In genomic region chr22:38698407-38699094, GRCh38 we compare ENCODE assay signal across 9 cellular contexts. TPM values are rescaled to one million over a fixed set of nuclear protein-coding genes. Genes with fewer than 3 reads are reported as not detected.
DNase-seq lines count a peak whose midpoint lies in the region; ATAC-seq and TF ChIP-seq lines count a peak whose summit lies in the region.
"Had no signal": no experiment of that assay in that cellular context is flagged by ENCODE, and none has a peak within 500 bp of the region (broad histone marks: within the 10 kb centered on the region; RNA-seq: fewer than 3 reads in every experiment).

No MANE protein-coding gene starts in this region.

- H3K27me3 ChIP-seq in right atrium auricular region: no peaks in the 10 kb centered on the region
- no peaks in the 10 kb centered on the region for H3K27me3 ChIP-seq in mucosa of rectum (ENCODE audit: control insufficient read depth in 2 of 2, insufficient read depth in 2 of 2, low read length in 2 of 2)
- no peaks in the 10 kb centered on the region for H3K27me3 ChIP-seq in aorta (ENCODE audit: control insufficient read depth in 1 of 2, insufficient read depth in 2 of 2, low read length in 1 of 2)

- H3K27me3 Mint-ChIP-seq in MCF 10A (ENCODE audit: insufficient read depth, unreplicated experiment): no peaks in the 10 kb centered on the region

- no peaks in the 10 kb centered on the region for H3K36me3 ChIP-seq in right atrium auricular region
- H3K36me3 ChIP-seq in mucosa of rectum (ENCODE audit: control insufficient read depth in 2 of 2, insufficient read depth in 2 of 2, low read length in 2 of 2): peaks cover 0 to 2% of the 10 kb centered on the region in 2 donors
- no peaks in the 10 kb centered on the region for H3K36me3 ChIP-seq in aorta (ENCODE audit: control insufficient read depth in 1 of 2, insufficient read depth in 2 of 2, low read length in 1 of 2)

- peak overlapping the region; percentile 79 for H3K4me3 Mint-ChIP-seq in MCF 10A (ENCODE audit: unreplicated experiment)

- peak overlapping the region; percentile 97 to 100 for H3K27ac ChIP-seq in right atrium auricular region
- peak overlapping the region; percentile 98 to 99 for H3K27ac ChIP-seq in mucosa of rectum (ENCODE audit: low read depth in 2 of 2, low read length in 2 of 2)
- H3K27ac ChIP-seq in aorta (ENCODE audit: low read depth in 1 of 2, low read length in 2 of 2): peak overlapping the region; percentile 9 to 22

- POLR2A ChIA-PET in MCF 10A (lab: Yijun Ruan, JAX): interaction anchor here (0.6 to 8.7 kb wide), 19 partner anchors 8 to 821 kb away, joined by 3 to 223 read pairs (median 4); partner anchors contain the start of genes ATF4, CBY1, FAM227A and GTPBP1

- WGBS in aorta, 2 donors: 82 to 86% methylated on average over 13 of the region's 13 CpGs

- H3K4me1 ChIP-seq in right atrium auricular region: peaks cover 0 to 57% of the 10 kb centered on the region in 2 donors
- peaks cover 53 to 65% of the 10 kb centered on the region in 2 donors for H3K4me1 ChIP-seq in mucosa of rectum (ENCODE audit: control insufficient read depth in 2 of 2, insufficient read depth in 2 of 2, low read length in 2 of 2)
- H3K4me1 ChIP-seq in aorta (ENCODE audit: control insufficient read depth in 1 of 2, insufficient read depth in 2 of 2, low read length in 2 of 2): peaks cover 2 to 17% of the 10 kb centered on the region in 2 donors

- peaks cover 28% of the 10 kb centered on the region for H3K4me1 Mint-ChIP-seq in MCF 10A (ENCODE audit: insufficient read depth, unreplicated experiment)

- H3K27ac Mint-ChIP-seq in MCF 10A (ENCODE audit: low read depth, unreplicated experiment): no peak overlapping the region

- no peak for TF ChIP-seq CTCF in right atrium auricular region (IDR thresholded peaks at IDR 0.05)
- no peak for TF ChIP-seq CTCF in MCF 10A (IDR thresholded peaks at IDR 0.05; ENCODE audit: unreplicated experiment)

- H3K9me3 Mint-ChIP-seq in MCF 10A (ENCODE audit: unreplicated experiment): no peaks in the 10 kb centered on the region

- no peak for ATAC-seq in left ventricle myocardium superior
- no peak for ATAC-seq in aorta (ENCODE audit: low FRiP score)
- ATAC-seq in HG03439 (IDR thresholded peaks at IDR 0.05; ENCODE audit: unreplicated experiment): no peak

- peak overlapping the region; percentile 65 to 94 for H3K4me3 ChIP-seq in right atrium auricular region
- peak overlapping the region; percentile 83 to 87 for H3K4me3 ChIP-seq in mucosa of rectum (ENCODE audit: low read length in 2 of 2)
- H3K4me3 ChIP-seq in aorta (ENCODE audit: low read length in 2 of 2): peak overlapping the region in 1 of 2 donors; percentile 36

- DNase-seq in right atrium auricular region (ENCODE audit: low spot score): no peak
- no peak for DNase-seq in left ventricle myocardium superior
- DNase-seq in MCF 10A (ENCODE audit: unreplicated experiment): no peak
- no peak for DNase-seq in aorta
- DNase-seq in SIG-M5 treated with dmso at 0.1 percent for 504 hours (lab: John Stamatoyannopoulos, UW; ENCODE audit: unreplicated experiment): no peak
- DNase-seq in SW480 (ENCODE audit: low spot score): no peak
- DNase-seq: RPMI8226 had no signal

- H3K9me3 ChIP-seq in right atrium auricular region: no peaks in the 10 kb centered on the region
- H3K9me3 ChIP-seq in mucosa of rectum (ENCODE audit: control insufficient read depth in 2 of 2, low read length in 2 of 2): no peaks in the 10 kb centered on the region
- H3K9me3 ChIP-seq in aorta (ENCODE audit: control insufficient read depth, low read length): no peaks in the 10 kb centered on the region

- CTCF ChIA-PET in MCF 10A (lab: Yijun Ruan, JAX): interaction anchor here (0.6 to 4.9 kb wide), 4 partner anchors 10 to 946 kb away, joined by 3 to 40 read pairs (median 3); partner anchors contain the start of gene TOMM22

- BruUV-seq in MCF 10A (replicated peaks; lab: Mats Ljungman, UMichigan): no TSS peak

- H3K36me3 Mint-ChIP-seq in MCF 10A (ENCODE audit: insufficient read depth, unreplicated experiment): peaks cover 27% of the 10 kb centered on the region

- H3K9ac ChIP-seq in mucosa of rectum (ENCODE audit: low read depth in 1 of 2, low read length in 2 of 2): peak overlapping the region; percentile 96 to 99

- intact Hi-C loops in left ventricle myocardium superior (cut with micrococcal nuclease) (no loop called here), MCF 10A (cut with micrococcal nuclease) (no loop called here), aorta (cut with DNase I) (no loop called here)

RNA-seq across cellular contexts. Expression of gene JOSD1, which starts 2.2 kb away (rescaled TPM):
- total RNA-seq in right atrium auricular region: 10 to 100 TPM; 20.0 to 37.3 TPM
- 17.8 TPM for total RNA-seq in left ventricle myocardium superior
- 84.9 and 86.9 TPM in 2 replicates for total RNA-seq in MCF 10A (2022)
- 10 to 100 TPM; 54.0 to 54.7 TPM for total RNA-seq in aorta
- polyA plus RNA-seq in aorta: 10 to 100 TPM; 19.7 to 30.0 TPM

RNA-seq across cellular contexts. Expression of gene GTPBP1, which starts 7.2 kb away (rescaled TPM):
- total RNA-seq in right atrium auricular region: 10 to 100 TPM; 23.2 to 32.2 TPM
- total RNA-seq in left ventricle myocardium superior: 36.5 TPM
- 62.5 and 66.4 TPM in 2 replicates for total RNA-seq in MCF 10A (2022)
- total RNA-seq in aorta: 10 to 100 TPM; 49.5 to 59.2 TPM
- polyA plus RNA-seq in aorta: 10 to 100 TPM; 10.5 to 21.6 TPM

RNA-seq across cellular contexts. Expression of gene TOMM22, which starts 16.8 kb away (rescaled TPM):
- total RNA-seq in right atrium auricular region (10 to 100 TPM; 36.9 to 42.5 TPM), left ventricle myocardium superior (65.5 TPM), MCF 10A (2022) (60.4 and 71.5 TPM in 2 replicates), aorta (10 to 100 TPM; 36.0 to 39.2 TPM)
- 10 to 100 TPM; 28.9 to 42.4 TPM for polyA plus RNA-seq in aorta

RNA-seq across cellular contexts. Expression of gene CBY1, which starts 42.1 kb away (rescaled TPM):
- total RNA-seq in right atrium auricular region (10 to 100 TPM; 23.0 to 27.9 TPM), left ventricle myocardium superior (32.6 TPM), MCF 10A (2022) (40.6 and 42.1 TPM in 2 replicates), aorta (10 to 100 TPM; 24.0 to 35.2 TPM)
- polyA plus RNA-seq in aorta: 10 to 100 TPM; 64.6 to 66.5 TPM

RNA-seq across cellular contexts. Expression of gene FAM227A, which starts 42.4 kb away (rescaled TPM):
- total RNA-seq in right atrium auricular region: 1 to 10 TPM in 1 of 2 donors, under 1 TPM in 1; 0.70 to 1.1 TPM
- total RNA-seq in left ventricle myocardium superior: 0.20 TPM
- 2.3 and 2.6 TPM in 2 replicates for total RNA-seq in MCF 10A (2022)
- 1 to 10 TPM in 1 of 2 donors, under 1 TPM in 1; 0.78 to 1.3 TPM for total RNA-seq in aorta
- polyA plus RNA-seq in aorta: under 1 TPM in 1 of 2 donors, not detected in 1; 0.56 TPM

Comparison
In these comparisons a context has a peak if more than half of its experiments do, and no peak if none do; other contexts are left out.
1. H3K27ac ChIP-seq: peak in every context shown above with its lines; median percentile 98 in right atrium auricular region; 98 in mucosa of rectum; 16 in aorta.